ENCODE assay signal across 28 cellular contexts in genomic region chr9:114887963-114888362, GRCh38. TPM values are rescaled to one million over a fixed set of nuclear protein-coding genes. Genes with fewer than 3 reads are reported as not detected.
"Had no signal": no experiment of that assay in that cellular context is flagged by ENCODE, and none has a peak within 500 bp of the region (broad histone marks: within the 10 kb centered on the region; RNA-seq: fewer than 3 reads in every experiment).

No MANE protein-coding gene starts in this region.

- H3K27ac Mint-ChIP-seq: activated B cell treated with CpG ODN at 0.5 μM for 24 hours; activated CD4-positive, alpha-beta memory T cell treated with anti-CD3 and anti-CD28 coated beads, Interleukin-2, amount 10 ng/mL, durations not matched to agents 7 days and 5 days; activated CD4-positive, alpha-beta T cell treated with anti-CD3 and anti-CD28 coated beads for 36 hours; activated CD4-positive, alpha-beta T cell treated with anti-CD3 and anti-CD28 coated beads, Interleukin-2, amount 10 ng/mL, durations not matched to agents 24 days and 14 days; activated naive CD4-positive, alpha-beta T cell treated with anti-CD3 and anti-CD28 coated beads, Interleukin-2, amount 10 ng/mL, durations not matched to agents 7 days and 5 days; activated naive CD4-positive, alpha-beta T cell treated with anti-CD3 and anti-CD28 coated beads, Interleukin-2, amount 50 U/mL, for 72 hours; activated T-cell treated with anti-CD3 and anti-CD28 coated beads, Interleukin-2, amount 50 U/mL, for 24 hours; activated T-cell treated with anti-CD3 and anti-CD28 coated beads, Interleukin-2, amount 50 U/mL, for 72 hours; brain had no signal

- H3K4me3 Mint-ChIP-seq: activated B cell treated with CpG ODN at 0.5 μM for 24 hours; activated CD4-positive, alpha-beta memory T cell treated with anti-CD3 and anti-CD28 coated beads, Interleukin-2, amount 10 ng/mL, durations not matched to agents 7 days and 5 days; activated CD4-positive, alpha-beta T cell treated with anti-CD3 and anti-CD28 coated beads for 36 hours; activated CD4-positive, alpha-beta T cell treated with anti-CD3 and anti-CD28 coated beads, Interleukin-2, amount 10 ng/mL, durations not matched to agents 24 days and 14 days; activated naive CD4-positive, alpha-beta T cell treated with anti-CD3 and anti-CD28 coated beads, Interleukin-2, amount 10 ng/mL, durations not matched to agents 7 days and 5 days; activated naive CD8-positive, alpha-beta T cell treated with anti-CD3 and anti-CD28 coated beads, Interleukin-2, amount 10 ng/mL, durations not matched to agents 7 days and 5 days; activated T-cell treated with anti-CD3 and anti-CD28 coated beads, Interleukin-2, amount 50 U/mL, for 24 hours; activated T-cell treated with anti-CD3 and anti-CD28 coated beads, Interleukin-2, amount 50 U/mL, for 72 hours; brain had no signal

- H3K4me1 ChIP-seq: ascending aorta, colonic mucosa, esophagus muscularis mucosa, foreskin keratinocyte, gastrocnemius medialis had no signal

- H3K36me3 ChIP-seq: ascending aorta, breast epithelium, cardiac muscle cell, colonic mucosa, esophagus muscularis mucosa, gastrocnemius medialis had no signal

- H3K4me3 ChIP-seq: ascending aorta, breast epithelium, cardiac muscle cell, colonic mucosa, esophagus muscularis mucosa, gastrocnemius medialis had no signal

- H3K27me3 Mint-ChIP-seq: activated B cell treated with CpG ODN at 0.5 μM for 24 hours; activated CD4-positive, alpha-beta memory T cell treated with anti-CD3 and anti-CD28 coated beads, Interleukin-2, amount 10 ng/mL, durations not matched to agents 7 days and 5 days; activated CD4-positive, alpha-beta T cell treated with anti-CD3 and anti-CD28 coated beads for 36 hours; activated CD4-positive, alpha-beta T cell treated with anti-CD3 and anti-CD28 coated beads, Interleukin-2, amount 10 ng/mL, durations not matched to agents 24 days and 14 days; activated naive CD4-positive, alpha-beta T cell treated with anti-CD3 and anti-CD28 coated beads, Interleukin-2, amount 10 ng/mL, durations not matched to agents 7 days and 5 days; activated naive CD8-positive, alpha-beta T cell treated with anti-CD3 and anti-CD28 coated beads, Interleukin-2, amount 10 ng/mL, durations not matched to agents 7 days and 5 days; activated T-cell treated with anti-CD3 and anti-CD28 coated beads, Interleukin-2, amount 50 U/mL, for 24 hours had no signal

- H3K27me3 ChIP-seq: ascending aorta, breast epithelium, cardiac muscle cell, colonic mucosa, esophagus muscularis mucosa, foreskin keratinocyte, gastrocnemius medialis had no signal

- ATAC-seq: activated CD4-positive, alpha-beta T cell treated with anti-CD3 and anti-CD28 coated beads for 36 hours; activated CD4-positive, CD25-positive, alpha-beta regulatory T cell treated with anti-CD3 and anti-CD28 coated beads, Interleukin-2, amount 50 U/mL, for 24 hours; activated naive CD4-positive, alpha-beta T cell treated with anti-CD3 and anti-CD28 coated beads, Interleukin-2, amount 50 U/mL, for 72 hours; activated T-cell treated with anti-CD3 and anti-CD28 coated beads, Interleukin-2, amount 50 U/mL, for 72 hours; foreskin keratinocyte; gastrocnemius medialis had no signal

- H3K9me3 ChIP-seq: ascending aorta, breast epithelium, colonic mucosa, gastrocnemius medialis had no signal

- H3K27ac ChIP-seq: ascending aorta, breast epithelium, cardiac muscle cell, colonic mucosa, esophagus muscularis mucosa, foreskin keratinocyte, gastrocnemius medialis had no signal

- DNase-seq: activated B cell treated with CpG ODN at 0.5 μM for 24 hours; activated CD4-positive, alpha-beta memory T cell treated with anti-CD3 and anti-CD28 coated beads, Interleukin-2, amount 10 ng/mL, durations not matched to agents 7 days and 5 days; activated CD8-positive, alpha-beta memory T cell treated with anti-CD3 and anti-CD28 coated beads, Interleukin-2, amount 50 U/mL, for 48 hours; activated gamma-delta T cell; activated naive CD4-positive, alpha-beta T cell treated with anti-CD3 and anti-CD28 coated beads, Interleukin-2, amount 10 ng/mL, durations not matched to agents 7 days and 5 days; activated naive CD8-positive, alpha-beta T cell treated with anti-CD3 and anti-CD28 coated beads, Interleukin-2, amount 10 ng/mL, durations not matched to agents 7 days and 5 days; activated T-cell treated with anti-CD3 and anti-CD28 coated beads for 4 hours; activated T-cell treated with anti-CD3 and anti-CD28 coated beads, Interleukin-2, amount 50 U/mL, for 24 hours; activated T-cell treated with anti-CD3 and anti-CD28 coated beads, Interleukin-2, amount 50 U/mL, for 72 hours; central memory CD4-positive, alpha-beta T cell; cerebellar nuclear complex; colonic mucosa; effector memory CD4-positive, alpha-beta T cell; erythroblast; foreskin keratinocyte; gastrocnemius medialis; glutamatergic neuron; T-helper 2 cell had no signal

- H3K36me3 Mint-ChIP-seq: brain had no signal

RNA-seq across cellular contexts. Expression of gene TNFSF8, which starts 42.4 kb away (rescaled TPM):
- total RNA-seq: cardiac muscle cell, dermis microvascular lymphatic vessel endothelial cell, foreskin keratinocyte had no signal
- polyA plus RNA-seq: cardiac muscle cell, foreskin keratinocyte had no signal
